Comparison of ENCODE assay signal across 31 cellular contexts in the genomic region with DNA sequence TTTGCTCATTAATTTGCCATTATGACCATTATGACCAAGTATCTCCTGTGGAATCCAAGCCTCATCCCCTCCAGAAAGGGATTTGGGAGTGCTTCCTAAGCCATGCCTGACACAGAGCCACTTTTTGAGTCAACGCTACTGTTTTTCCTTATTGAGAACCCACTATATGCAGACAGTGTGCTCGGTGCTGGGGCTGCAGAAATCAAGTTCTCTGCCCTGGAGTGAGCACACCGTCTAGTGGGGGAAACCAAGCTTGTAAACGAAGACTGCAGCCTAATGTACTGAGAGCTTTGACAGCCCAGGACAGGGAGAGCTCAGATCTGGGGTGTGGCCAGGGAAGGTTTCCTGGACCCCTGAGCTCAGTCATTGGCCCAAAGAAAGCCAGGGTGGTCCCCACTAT.
"Had no signal": no experiment of that assay in that cellular context is flagged by ENCODE, and none has a peak within 500 bp of the region (broad histone marks: within the 10 kb centered on the region; RNA-seq: fewer than 3 reads in every experiment).

No MANE protein-coding gene starts in this region.

- H3K27ac Mint-ChIP-seq: activated CD4-positive, alpha-beta memory T cell treated with anti-CD3 and anti-CD28 coated beads for 36 hours; activated CD4-positive, alpha-beta T cell treated with anti-CD3 and anti-CD28 coated beads for 36 hours; activated CD4-positive, alpha-beta T cell treated with anti-CD3 and anti-CD28 coated beads, Interleukin-2, amount 10 ng/mL, durations not matched to agents 24 days and 14 days; activated CD8-positive, alpha-beta memory T cell treated with anti-CD3 and anti-CD28 coated beads, Interleukin-2, amount 10 ng/mL, durations not matched to agents 7 days and 5 days; activated CD8-positive, alpha-beta T cell treated with anti-CD3 and anti-CD28 coated beads, Interleukin-2, amount 10 ng/mL, durations not matched to agents 7 days and 5 days; activated naive CD4-positive, alpha-beta T cell treated with anti-CD3 and anti-CD28 coated beads, Interleukin-2, amount 10 ng/mL, durations not matched to agents 7 days and 5 days; activated naive CD4-positive, alpha-beta T cell treated with anti-CD3 and anti-CD28 coated beads, Interleukin-2, amount 50 U/mL, for 72 hours; activated naive CD8-positive, alpha-beta T cell treated with anti-CD3 and anti-CD28 coated beads, Interleukin-2, amount 50 U/mL, for 24 hours; activated T-helper 1 cell treated with anti-CD3 and anti-CD28 coated beads, Interleukin-12 subunit alpha, Interleukin-12 subunit beta, Interleukin-2, Interleukin-4 antibody, amounts not matched to agents 30 ng/mL and 10 ng/mL and 1 ng/mL, durations not matched to agents 14 hours and 24 hours and 36 hours; activated T-helper 2 cell treated with anti-CD3 and anti-CD28 coated beads, Interferon-gamma antibody, Interleukin-2, Interleukin-4, amounts not matched to agents 10 μg/mL and 5 μg/mL and 100 μg/mL, durations not matched to agents 14 hours and 24 hours and 36 hours had no signal

- H3K4me1 Mint-ChIP-seq: activated CD4-positive, alpha-beta T cell treated with anti-CD3 and anti-CD28 coated beads, Interleukin-2, amount 10 ng/mL, durations not matched to agents 24 days and 14 days; activated naive CD8-positive, alpha-beta T cell treated with anti-CD3 and anti-CD28 coated beads, Interleukin-2, amount 50 U/mL, for 24 hours had no signal

- H3K9me3 Mint-ChIP-seq: activated CD4-positive, alpha-beta memory T cell treated with anti-CD3 and anti-CD28 coated beads for 36 hours; activated CD4-positive, alpha-beta T cell treated with anti-CD3 and anti-CD28 coated beads, Interleukin-2, amount 10 ng/mL, durations not matched to agents 24 days and 14 days; activated naive CD4-positive, alpha-beta T cell treated with anti-CD3 and anti-CD28 coated beads, Interleukin-2, amount 10 ng/mL, durations not matched to agents 7 days and 5 days; activated naive CD4-positive, alpha-beta T cell treated with anti-CD3 and anti-CD28 coated beads, Interleukin-2, amount 50 U/mL, for 72 hours; activated naive CD8-positive, alpha-beta T cell treated with anti-CD3 and anti-CD28 coated beads, Interleukin-2, amount 50 U/mL, for 24 hours; activated T-helper 1 cell treated with anti-CD3 and anti-CD28 coated beads, Interleukin-12 subunit alpha, Interleukin-12 subunit beta, Interleukin-2, Interleukin-4 antibody, amounts not matched to agents 30 ng/mL and 10 ng/mL and 1 ng/mL, durations not matched to agents 14 hours and 24 hours and 36 hours; activated T-helper 2 cell treated with anti-CD3 and anti-CD28 coated beads, Interferon-gamma antibody, Interleukin-2, Interleukin-4, amounts not matched to agents 10 μg/mL and 5 μg/mL and 100 μg/mL, durations not matched to agents 14 hours and 24 hours and 36 hours had no signal

- H3K4me3 ChIP-seq: adrenal gland, body of pancreas, breast epithelium, cardiac muscle cell, colonic mucosa, heart left ventricle had no signal

- H3K9me3 ChIP-seq: adrenal gland, body of pancreas, breast epithelium, colonic mucosa, heart left ventricle had no signal

- H3K4me3 Mint-ChIP-seq: activated CD4-positive, alpha-beta memory T cell treated with anti-CD3 and anti-CD28 coated beads for 36 hours; activated CD4-positive, alpha-beta T cell treated with anti-CD3 and anti-CD28 coated beads for 36 hours; activated CD4-positive, alpha-beta T cell treated with anti-CD3 and anti-CD28 coated beads, Interleukin-2, amount 10 ng/mL, durations not matched to agents 24 days and 14 days; activated CD8-positive, alpha-beta memory T cell treated with anti-CD3 and anti-CD28 coated beads, Interleukin-2, amount 10 ng/mL, durations not matched to agents 7 days and 5 days; activated CD8-positive, alpha-beta T cell treated with anti-CD3 and anti-CD28 coated beads, Interleukin-2, amount 10 ng/mL, durations not matched to agents 7 days and 5 days; activated naive CD4-positive, alpha-beta T cell treated with anti-CD3 and anti-CD28 coated beads, Interleukin-2, amount 10 ng/mL, durations not matched to agents 7 days and 5 days; activated naive CD8-positive, alpha-beta T cell treated with anti-CD3 and anti-CD28 coated beads, Interleukin-2, amount 50 U/mL, for 24 hours; activated T-helper 1 cell treated with anti-CD3 and anti-CD28 coated beads, Interleukin-12 subunit alpha, Interleukin-12 subunit beta, Interleukin-2, Interleukin-4 antibody, amounts not matched to agents 30 ng/mL and 10 ng/mL and 1 ng/mL, durations not matched to agents 14 hours and 24 hours and 36 hours had no signal

- H3K27ac ChIP-seq: adrenal gland, body of pancreas, breast epithelium, cardiac muscle cell, colonic mucosa, heart left ventricle had no signal

- H3K36me3 Mint-ChIP-seq: activated CD4-positive, alpha-beta memory T cell treated with anti-CD3 and anti-CD28 coated beads for 36 hours; activated CD8-positive, alpha-beta memory T cell treated with anti-CD3 and anti-CD28 coated beads, Interleukin-2, amount 10 ng/mL, durations not matched to agents 7 days and 5 days; activated naive CD4-positive, alpha-beta T cell treated with anti-CD3 and anti-CD28 coated beads, Interleukin-2, amount 10 ng/mL, durations not matched to agents 7 days and 5 days; activated naive CD4-positive, alpha-beta T cell treated with anti-CD3 and anti-CD28 coated beads, Interleukin-2, amount 50 U/mL, for 72 hours had no signal

- ATAC-seq: activated CD4-positive, alpha-beta T cell treated with anti-CD3 and anti-CD28 coated beads for 36 hours; activated CD8-positive, alpha-beta memory T cell treated with anti-CD3 and anti-CD28 coated beads, Interleukin-2, amount 10 ng/mL, durations not matched to agents 7 days and 5 days; activated CD8-positive, alpha-beta T cell treated with anti-CD3 and anti-CD28 coated beads, Interleukin-2, amount 10 ng/mL, durations not matched to agents 7 days and 5 days; activated naive CD4-positive, alpha-beta T cell treated with anti-CD3 and anti-CD28 coated beads, Interleukin-2, amount 50 U/mL, for 72 hours; activated naive CD8-positive, alpha-beta T cell treated with anti-CD3 and anti-CD28 coated beads, Interleukin-2, amount 50 U/mL, for 24 hours; body of pancreas; esophagus mucosa; heart left ventricle had no signal

- DNase-seq: activated CD4-positive, alpha-beta memory T cell treated with anti-CD3 and anti-CD28 coated beads for 36 hours; activated CD4-positive, alpha-beta T cell treated with anti-CD3 and anti-CD28 coated beads for 36 hours; activated CD4-positive, alpha-beta T cell treated with anti-CD3 and anti-CD28 coated beads, Interleukin-2, amount 10 ng/mL, durations not matched to agents 24 days and 14 days; activated CD4-positive, CD25-positive, alpha-beta regulatory T cell; activated CD4-positive, CD25-positive, alpha-beta regulatory T cell treated with anti-CD3 and anti-CD28 coated beads, Interleukin-2, amount 50 U/mL, for 72 hours; activated CD8-positive, alpha-beta memory T cell treated with anti-CD3 and anti-CD28 coated beads, Interleukin-2, amount 10 ng/mL, durations not matched to agents 7 days and 5 days; activated CD8-positive, alpha-beta memory T cell treated with anti-CD3 and anti-CD28 coated beads, Interleukin-2, amount 50 U/mL, for 4 hours; activated CD8-positive, alpha-beta T cell treated with anti-CD3 and anti-CD28 coated beads, Interleukin-2, amount 10 ng/mL, durations not matched to agents 7 days and 5 days; activated gamma-delta T cell; activated naive CD4-positive, alpha-beta T cell; activated naive CD4-positive, alpha-beta T cell treated with anti-CD3 and anti-CD28 coated beads, Interleukin-2, amount 10 ng/mL, durations not matched to agents 7 days and 5 days; activated naive CD8-positive, alpha-beta T cell treated with anti-CD3 and anti-CD28 coated beads, Interleukin-2, amount 50 U/mL, for 24 hours; activated T-cell treated with anti-CD3 and anti-CD28 coated beads, Interleukin-2, amount 50 U/mL, for 1 hour; activated T-cell treated with anti-CD3 and anti-CD28 coated beads, Interleukin-2, amount 50 U/mL, for 48 hours; adrenal gland; amygdala; aorta; body of pancreas; central memory CD4-positive, alpha-beta T cell; cerebellar nuclear complex; colonic mucosa; effector CD8-positive, alpha-beta T cell; foreskin fibroblast; heart left ventricle; T-helper 2 cell had no signal

- H3K4me1 ChIP-seq: adrenal gland, breast epithelium, colonic mucosa had no signal

- H3K36me3 ChIP-seq: adrenal gland, breast epithelium, cardiac muscle cell, colonic mucosa, heart left ventricle had no signal
